In genomic region chr4:47251363-47252135, GRCh38 we compare ENCODE assay signal across 17 cellular contexts.
A peak's percentile ranks its signal among the peaks of the same experiment; 100 is the strongest.
DNase-seq lines count a peak whose midpoint lies in the region; ATAC-seq and TF ChIP-seq lines count a peak whose summit lies in the region.
"Had no signal": no experiment of that assay in that cellular context is flagged by ENCODE, and none has a peak within 500 bp of the region (broad histone marks: within the 10 kb centered on the region; RNA-seq: fewer than 3 reads in every experiment).

No MANE protein-coding gene starts in this region.

- intact Hi-C loops in testis (cut with DNase I; ENCODE audit: low total_unique reads), result no loop called here

- no peak overlapping the region for H2BK15ac ChIP-seq in mesendoderm (replicated peaks; ENCODE audit: low read depth)

- whole genome bisulfite sequencing in mesendoderm (ENCODE audit: extremely low coverage, insufficient coverage, low lambda C conversion rate), result no CpG with 5 or more reads among the region's 9 CpGs
- WGBS in testis, 2 donors, result 64 to 69% methylated on average over 9 of the region's 9 CpGs

- H3K23ac ChIP-seq in mesendoderm (ENCODE audit: low read length), result no peak overlapping the region

- H3K9me3 ChIP-seq in testis, result no peaks in the 10 kb centered on the region
- H3K9me3 ChIP-seq: Caco-2, SK-N-SH had no signal

- H3K4me3 ChIP-seq in mesendoderm (ENCODE audit: low read length) (no peak overlapping the region), testis (no peak overlapping the region)

- DNase-seq in ELF-1 (ENCODE audit: low read depth, low spot score) (peak; percentile 75), SK-MEL-5 (ENCODE audit: low read depth, low spot score) (peak; percentile 4), mesendoderm (peak; percentile 22), testis (peak; percentile 76)
- DNase-seq: Caco-2, EL, MM.1S, NCI-H1105 treated with DMSO at 0.1 percent for 48 hours, NCI-H1694, NCI-H2081 treated with DMSO at 0.1 percent for 48 hours, NCI-H774, SHP77, SK-N-SH had no signal

- no peak overlapping the region for H2BK5ac ChIP-seq in mesendoderm (ENCODE audit: low read length)

- H3K4me2 ChIP-seq in mesendoderm (ENCODE audit: low read length), result no peak overlapping the region
- H3K4me2 ChIP-seq: SK-N-SH had no signal

- TF ChIP-seq CTCF in testis (IDR thresholded peaks at IDR 0.05), result no peak

- H3K27me3 ChIP-seq in mesendoderm (ENCODE audit: insufficient read depth, low read length, poor library complexity) (no peaks in the 10 kb centered on the region), testis (no peaks in the 10 kb centered on the region)

- in situ Hi-C loops in SK-MEL-5 (cut with HindIII; ENCODE audit: low pct_unique_long_range_greater_than_20kb, low sequenced_read_pairs), result no loop called here

- no peak overlapping the region for H3K56ac ChIP-seq in mesendoderm (ENCODE audit: low read length)

- no peak overlapping the region for H4K8ac ChIP-seq in mesendoderm (ENCODE audit: low read depth, low read length)

- H3K18ac ChIP-seq in mesendoderm (ENCODE audit: low read length), result no peak overlapping the region

- H3K9ac ChIP-seq in mesendoderm (ENCODE audit: low read length), result no peak overlapping the region
- H3K9ac ChIP-seq: SK-N-SH had no signal

- no peaks in the 10 kb centered on the region for H3K79me2 ChIP-seq in mesendoderm (ENCODE audit: control insufficient read depth, insufficient read depth, low read length)

- H3K36me3 ChIP-seq in mesendoderm (ENCODE audit: control insufficient read depth, insufficient read depth, low read length), result no peaks in the 10 kb centered on the region
- H3K36me3 ChIP-seq in testis (ENCODE audit: low read depth, missing control alignments), result no peaks in the 10 kb centered on the region

- H4K5ac ChIP-seq in mesendoderm (ENCODE audit: low read length), result no peak overlapping the region

- no peaks in the 10 kb centered on the region for H3K79me1 ChIP-seq in mesendoderm (ENCODE audit: low read length)

- ATAC-seq in HG03135 (IDR thresholded peaks at IDR 0.05; ENCODE audit: unreplicated experiment) (no peak), GM21515 (IDR thresholded peaks at IDR 0.05; ENCODE audit: unreplicated experiment) (no peak), GM19351 (IDR thresholded peaks at IDR 0.05; ENCODE audit: unreplicated experiment) (no peak)

- no peak overlapping the region for H3K27ac ChIP-seq in mesendoderm (ENCODE audit: low read depth, low read length)
- no peak overlapping the region for H3K27ac ChIP-seq in testis
- H3K27ac ChIP-seq: HL-60 had no signal

- H3K4ac ChIP-seq in mesendoderm (ENCODE audit: low read depth, low read length), result no peak overlapping the region

- TF ChIP-seq POLR2A in testis (IDR thresholded peaks at IDR 0.05), result no peak

- H3K4me1 ChIP-seq in mesendoderm (ENCODE audit: control insufficient read depth, low read depth, low read length), result no peaks in the 10 kb centered on the region
- H3K4me1 ChIP-seq in testis, result no peaks in the 10 kb centered on the region
- H3K4me1 ChIP-seq: Caco-2 had no signal

- no peak overlapping the region for H2AK5ac ChIP-seq in mesendoderm (ENCODE audit: low read length)

- no peak overlapping the region for H2BK120ac ChIP-seq in mesendoderm (ENCODE audit: low read depth, low read length)

Comparison
In these comparisons a context has a peak if more than half of its experiments do, and no peak if none do; other contexts are left out.
1. DNase-seq: peak in every context shown above with its lines; median percentile 76 in testis; 75 in ELF-1; 22 in mesendoderm; 4 in SK-MEL-5.